Comparison of ENCODE assay signal across 20 cellular contexts in genomic region chr16:23016372-23016771, GRCh38.
DNase-seq lines count a peak whose midpoint lies in the region; ATAC-seq and TF ChIP-seq lines count a peak whose summit lies in the region.
"Had no signal": no experiment of that assay in that cellular context is flagged by ENCODE, and none has a peak within 500 bp of the region (broad histone marks: within the 10 kb centered on the region; RNA-seq: fewer than 3 reads in every experiment).

No MANE protein-coding gene starts in this region.

- no peaks in the 10 kb centered on the region for H3K27me3 Mint-ChIP-seq in nephron (ENCODE audit: low read depth)

- H3K4me3 Mint-ChIP-seq in nephron: no peak overlapping the region
- H3K4me3 Mint-ChIP-seq: activated CD4-positive, alpha-beta T cell treated with anti-CD3 and anti-CD28 coated beads, Interleukin-2, amount 10 ng/mL, durations not matched to agents 7 days and 5 days; CD4-positive, CD25-positive, alpha-beta regulatory T cell; effector memory CD8-positive, alpha-beta T cell; naive thymus-derived CD8-positive, alpha-beta T cell; T-helper 1 cell treated with Interleukin-12 subunit alpha and Interleukin-12 subunit beta and Interleukin-4 antibody, amounts not matched to agents 30 μg/mL and 1 μg/mL, for 36 hours had no signal

- H3K9me3 Mint-ChIP-seq in nephron: no peaks in the 10 kb centered on the region
- H3K9me3 Mint-ChIP-seq: activated CD4-positive, alpha-beta T cell treated with anti-CD3 and anti-CD28 coated beads, Interleukin-2, amount 10 ng/mL, durations not matched to agents 7 days and 5 days; CD4-positive, CD25-positive, alpha-beta regulatory T cell; T-helper 1 cell treated with Interleukin-12 subunit alpha and Interleukin-12 subunit beta and Interleukin-4 antibody, amounts not matched to agents 30 μg/mL and 1 μg/mL, for 36 hours had no signal

- no peaks in the 10 kb centered on the region for H3K36me3 Mint-ChIP-seq in nephron (ENCODE audit: low read depth)
- H3K36me3 Mint-ChIP-seq: CD4-positive, CD25-positive, alpha-beta regulatory T cell; naive thymus-derived CD8-positive, alpha-beta T cell had no signal

- H3K4me1 Mint-ChIP-seq in nephron: no peaks in the 10 kb centered on the region
- H3K4me1 Mint-ChIP-seq: activated CD4-positive, alpha-beta T cell treated with anti-CD3 and anti-CD28 coated beads, Interleukin-2, amount 10 ng/mL, durations not matched to agents 7 days and 5 days; CD4-positive, CD25-positive, alpha-beta regulatory T cell; naive thymus-derived CD8-positive, alpha-beta T cell had no signal

- TF ChIP-seq CTCF in nephron (IDR thresholded peaks at IDR 0.05; ENCODE audit: unreplicated experiment in 3 of 3): no peak

- peak; percentile 26 for ATAC-seq in HG02981 (IDR thresholded peaks at IDR 0.05; ENCODE audit: unreplicated experiment)
- ATAC-seq: body of pancreas; effector memory CD8-positive, alpha-beta T cell; gastroesophageal sphincter; naive thymus-derived CD8-positive, alpha-beta T cell had no signal

- DNase-seq in DMS153 (lab: John Stamatoyannopoulos, UW) (peak; percentile 71), NCI-H345 treated with DMSO at 0.1 percent for 48 hours (lab: John Stamatoyannopoulos, UW; ENCODE audit: unreplicated experiment) (peak; percentile 25), midbrain (lab: John Stamatoyannopoulos, UW) (no peak), AG20443 (ENCODE audit: low spot score) (no peak), cortex of kidney (lab: John Stamatoyannopoulos, UW) (no peak), KG1 (lab: John Stamatoyannopoulos, UW) (no peak)
- DNase-seq: activated CD4-positive, alpha-beta T cell treated with anti-CD3 and anti-CD28 coated beads, Interleukin-2, amount 10 ng/mL, durations not matched to agents 7 days and 5 days; activated CD8-positive, alpha-beta memory T cell treated with anti-CD3 and anti-CD28 coated beads, Interleukin-2, amount 50 U/mL, for 4 hours; CD4-positive, CD25-positive, alpha-beta regulatory T cell; effector memory CD8-positive, alpha-beta T cell; IMR-90; mesendoderm; naive thymus-derived CD8-positive, alpha-beta T cell; Peyer's patch; sigmoid colon had no signal

- H3K27ac Mint-ChIP-seq in nephron: peak overlapping the region in 2 of 3 experiments; percentile 18 to 78
- H3K27ac Mint-ChIP-seq: activated CD4-positive, alpha-beta T cell treated with anti-CD3 and anti-CD28 coated beads, Interleukin-2, amount 10 ng/mL, durations not matched to agents 7 days and 5 days; CD4-positive, CD25-positive, alpha-beta regulatory T cell; effector memory CD8-positive, alpha-beta T cell; T-helper 1 cell treated with Interleukin-12 subunit alpha and Interleukin-12 subunit beta and Interleukin-4 antibody, amounts not matched to agents 30 μg/mL and 1 μg/mL, for 36 hours had no signal

Comparison
In these comparisons a context has a peak if more than half of its experiments do, and no peak if none do; other contexts are left out.
1. DNase-seq: peak in DMS153 (single experiment) and NCI-H345 treated with DMSO at 0.1 percent for 48 hours (single experiment); none in midbrain (single experiment), AG20443 (single experiment), cortex of kidney (single experiment) and KG1 (single experiment).